In the genomic region with DNA sequence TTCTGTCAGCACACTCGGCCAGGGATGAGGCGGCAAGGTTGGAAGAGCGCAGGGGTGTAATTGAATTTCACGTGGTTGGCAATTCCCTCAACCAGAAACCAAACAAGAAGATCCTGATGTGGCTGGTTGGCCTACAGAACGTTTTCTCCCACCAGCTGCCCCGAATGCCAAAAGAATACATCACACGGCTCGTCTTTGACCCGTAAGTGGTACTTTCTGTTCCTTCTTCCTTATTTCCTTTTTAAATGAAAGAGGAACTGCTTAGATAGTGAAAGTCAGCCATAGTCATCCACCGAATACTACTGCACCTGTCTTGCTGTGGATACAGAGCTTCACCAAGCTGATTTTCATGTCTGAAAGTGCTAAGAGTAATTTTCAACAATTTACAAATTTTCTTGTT, we compare ENCODE assay signal across 7 cellular contexts.
DNase-seq lines count a peak whose midpoint lies in the region; ATAC-seq and TF ChIP-seq lines count a peak whose summit lies in the region.

No MANE protein-coding gene starts in this region.

- no peaks in the 10 kb centered on the region for H3K27me3 Mint-ChIP-seq in stimulated activated memory B cell treated with anti-CD40 and anti-IgM and Interleukin-4, amounts not matched to agents 10 μg/mL and 1 μg/mL and 100 μg/mL, for 72 hours
- H3K27me3 Mint-ChIP-seq in progenitor cell of endocrine pancreas, result no peaks in the 10 kb centered on the region

- no peak overlapping the region for H3K27ac ChIP-seq in SJCRH30

- ATAC-seq in GM19328 (IDR thresholded peaks at IDR 0.05; ENCODE audit: unreplicated experiment) (peak; percentile 100), HG02973 (IDR thresholded peaks at IDR 0.05; ENCODE audit: unreplicated experiment) (peak; percentile 100)
- ATAC-seq in stimulated activated memory B cell treated with anti-CD40 and anti-IgM and Interleukin-4, amounts not matched to agents 10 μg/mL and 1 μg/mL and 100 μg/mL, for 72 hours, result peak; percentile 100

- peaks cover 33% of the 10 kb centered on the region for H3K4me1 Mint-ChIP-seq in stimulated activated memory B cell treated with anti-CD40 and anti-IgM and Interleukin-4, amounts not matched to agents 10 μg/mL and 1 μg/mL and 100 μg/mL, for 72 hours
- H3K4me1 Mint-ChIP-seq in progenitor cell of endocrine pancreas (ENCODE audit: low read depth), result no peaks in the 10 kb centered on the region

- H3K27ac Mint-ChIP-seq in stimulated activated memory B cell treated with anti-CD40 and anti-IgM and Interleukin-4, amounts not matched to agents 10 μg/mL and 1 μg/mL and 100 μg/mL, for 72 hours, result peak overlapping the region; percentile 81
- H3K27ac Mint-ChIP-seq in progenitor cell of endocrine pancreas, result no peak overlapping the region

- no peaks in the 10 kb centered on the region for H3K27me3 ChIP-seq in SJCRH30

- peak overlapping the region; percentile 43 for H3K4me3 Mint-ChIP-seq in stimulated activated memory B cell treated with anti-CD40 and anti-IgM and Interleukin-4, amounts not matched to agents 10 μg/mL and 1 μg/mL and 100 μg/mL, for 72 hours
- no peak overlapping the region for H3K4me3 Mint-ChIP-seq in progenitor cell of endocrine pancreas (ENCODE audit: low read depth)

- no peaks in the 10 kb centered on the region for H3K9me3 ChIP-seq in SJCRH30 (replicated peaks)

- H3K36me3 Mint-ChIP-seq in stimulated activated memory B cell treated with anti-CD40 and anti-IgM and Interleukin-4, amounts not matched to agents 10 μg/mL and 1 μg/mL and 100 μg/mL, for 72 hours, result peaks cover 60% of the 10 kb centered on the region
- H3K36me3 Mint-ChIP-seq in progenitor cell of endocrine pancreas (ENCODE audit: insufficient read depth), result peaks cover 16% of the 10 kb centered on the region

- H3K36me3 ChIP-seq in SJCRH30, result no peaks in the 10 kb centered on the region

- TF ChIP-seq CTCF in progenitor cell of endocrine pancreas (IDR thresholded peaks at IDR 0.05; ENCODE audit: unreplicated experiment), result no peak

- DNase-seq in OCI-M1 (lab: John Stamatoyannopoulos, UW) (peak; percentile 54), SW480 (ENCODE audit: low spot score) (no peak), SJCRH30 (no peak), progenitor cell of endocrine pancreas (ENCODE audit: low spot score, unreplicated experiment) (no peak)

- H3K9me3 Mint-ChIP-seq in stimulated activated memory B cell treated with anti-CD40 and anti-IgM and Interleukin-4, amounts not matched to agents 10 μg/mL and 1 μg/mL and 100 μg/mL, for 72 hours, result no peaks in the 10 kb centered on the region
- H3K9me3 Mint-ChIP-seq in progenitor cell of endocrine pancreas (ENCODE audit: low read depth), result no peaks in the 10 kb centered on the region

- no peaks in the 10 kb centered on the region for H3K4me1 ChIP-seq in SJCRH30

- no peak overlapping the region for H3K4me3 ChIP-seq in SJCRH30
